ENCODE assay signal across 16 cellular contexts in genomic region chr3:196227629-196228493, GRCh38. TPM values are rescaled to one million over a fixed set of nuclear protein-coding genes. Genes with fewer than 3 reads are reported as not detected.
DNase-seq lines count a peak whose midpoint lies in the region; ATAC-seq and TF ChIP-seq lines count a peak whose summit lies in the region.
"Had no signal": no experiment of that assay in that cellular context is flagged by ENCODE, and none has a peak within 500 bp of the region (broad histone marks: within the 10 kb centered on the region; RNA-seq: fewer than 3 reads in every experiment).

No MANE protein-coding gene starts in this region.

- TF ChIP-seq CTCF in psoas muscle (IDR thresholded peaks at IDR 0.05) (no peak), suprapubic skin (IDR thresholded peaks at IDR 0.05) (no peak)

- H3K4me3 ChIP-seq in psoas muscle (no peak overlapping the region), suprapubic skin (no peak overlapping the region)
- H3K4me3 ChIP-seq: gastroesophageal sphincter, right lobe of liver, vagina had no signal

- no peak for TF ChIP-seq EP300 in suprapubic skin (IDR thresholded peaks at IDR 0.05)

- WGBS in psoas muscle, 3 donors, result 45 to 52% (median 49%) methylated on average over 23 to 24 of the region's 24 CpGs
- 47% methylated on average over 22 of the region's 24 CpGs for WGBS in suprapubic skin

- H3K36me3 ChIP-seq in psoas muscle (ENCODE audit: insufficient read depth in 1 of 2, low read depth in 1 of 2), result no peaks in the 10 kb centered on the region
- H3K36me3 ChIP-seq in suprapubic skin, result no peaks in the 10 kb centered on the region
- H3K36me3 ChIP-seq: gastroesophageal sphincter, vagina had no signal

- H3K9me3 ChIP-seq in psoas muscle (no peaks in the 10 kb centered on the region), suprapubic skin (no peaks in the 10 kb centered on the region)
- H3K9me3 ChIP-seq: gastroesophageal sphincter, right lobe of liver, vagina had no signal

- no peak for TF ChIP-seq POLR2A in suprapubic skin (IDR thresholded peaks at IDR 0.05)

- intact Hi-C loops in psoas muscle (cut with DNase I), result no loop called here

- H3K27ac ChIP-seq in psoas muscle (no peak overlapping the region), suprapubic skin (no peak overlapping the region)
- H3K27ac ChIP-seq: gastroesophageal sphincter, right lobe of liver, vagina had no signal

- no peaks in the 10 kb centered on the region for H3K27me3 ChIP-seq in psoas muscle (ENCODE audit: insufficient read depth in 3 of 3, low read length in 2 of 3)
- H3K27me3 ChIP-seq in suprapubic skin, result no peaks in the 10 kb centered on the region
- H3K27me3 ChIP-seq: right lobe of liver, vagina had no signal

- ATAC-seq in psoas muscle (peak in 3 of 4 donors; percentile 26 to 47 (median 46)), HG02642 (IDR thresholded peaks at IDR 0.05; ENCODE audit: poor library complexity, unreplicated experiment) (no peak)
- ATAC-seq: gastroesophageal sphincter had no signal

- peak; percentile 72 for DNase-seq in GM03348 (ENCODE audit: low spot score)
- DNase-seq in amniotic epithelial cell (ENCODE audit: low read depth), result peak; percentile 68
- peak; percentile 72 for DNase-seq in hepatic stellate cell (ENCODE audit: low spot score)
- no peak for DNase-seq in psoas muscle
- no peak for DNase-seq in epidermal melanocyte (ENCODE audit: insufficient read length, low spot score)
- no peak for DNase-seq in suprapubic skin (ENCODE audit: low spot score in 2 of 2)
- no peak for DNase-seq in OCI-M1 (lab: John Stamatoyannopoulos, UW)
- DNase-seq: Calu3, cerebellar nuclear complex, NCI-H524, right lobe of liver had no signal

- no peaks in the 10 kb centered on the region for H3K4me1 ChIP-seq in psoas muscle
- peaks cover 23% of the 10 kb centered on the region for H3K4me1 ChIP-seq in suprapubic skin
- H3K4me1 ChIP-seq: right lobe of liver, vagina had no signal

RNA-seq across cellular contexts. Expression of gene SLC51A, which starts 11.5 kb away (rescaled TPM):
- total RNA-seq in psoas muscle, result under 1 TPM in 1 of 4 donors, not detected in 3; 0.39 TPM
- under 1 TPM; 0.31 to 0.44 (median 0.40) TPM for polyA plus RNA-seq in psoas muscle
- total RNA-seq in suprapubic skin, result not detected
- total RNA-seq: Calu3, gastroesophageal sphincter, lung microvascular endothelial cell, SK-MEL-5 had no signal

RNA-seq across cellular contexts. Expression of gene ZDHHC19, which starts 16.7 kb away (rescaled TPM):
- total RNA-seq in psoas muscle (1 to 10 TPM in 1 of 4 donors, under 1 TPM in 2, not detected in 1; 0.38 to 1.1 (median 0.43) TPM), suprapubic skin (not detected)
- under 1 TPM in 2 of 3 donors, not detected in 1; 0.25 to 0.34 TPM for polyA plus RNA-seq in psoas muscle
- total RNA-seq: Calu3, gastroesophageal sphincter, lung microvascular endothelial cell, vagina had no signal

RNA-seq across cellular contexts. Expression of gene PCYT1A, which starts 59.7 kb away (rescaled TPM):
- 10 to 100 TPM; 58.8 to 98.4 (median 70.0) TPM for total RNA-seq in psoas muscle
- 10 to 100 TPM; 28.4 to 88.2 (median 35.6) TPM for polyA plus RNA-seq in psoas muscle
- 100 to 1,000 TPM in 3 of 4 donors, 10 to 100 TPM in 1; 98.2 to 189 (median 141) TPM for total RNA-seq in suprapubic skin

Comparison
In these comparisons a context has a peak if more than half of its experiments do, and no peak if none do; other contexts are left out.
1. DNase-seq: peak in GM03348 (single experiment), amniotic epithelial cell (single experiment) and hepatic stellate cell (single experiment); none in psoas muscle (0 of 2), epidermal melanocyte (single experiment), suprapubic skin (0 of 2) and OCI-M1 (single experiment).